Comparison of ENCODE assay signal across 13 cellular contexts in genomic region chr16:85563031-85563430, GRCh38. TPM values are rescaled to one million over a fixed set of nuclear protein-coding genes. Genes with fewer than 3 reads are reported as not detected.
A peak's percentile ranks its signal among the peaks of the same experiment; 100 is the strongest.
DNase-seq lines count a peak whose midpoint lies in the region; ATAC-seq and TF ChIP-seq lines count a peak whose summit lies in the region.
"Had no signal": no experiment of that assay in that cellular context is flagged by ENCODE, and none has a peak within 500 bp of the region (broad histone marks: within the 10 kb centered on the region; RNA-seq: fewer than 3 reads in every experiment).

No MANE protein-coding gene starts in this region.

- no peak for TF ChIP-seq RAD21 in liver (IDR thresholded peaks at IDR 0.05)

- peaks cover 94% of the 10 kb centered on the region for H4K20me1 ChIP-seq in DND-41 (ENCODE audit: insufficient read depth, low read length)

- no peak for ATAC-seq in DND-41 (ENCODE audit: insufficient read depth, low read depth)

- no peak overlapping the region for H2AFZ ChIP-seq in DND-41 (ENCODE audit: low read depth, low read length)

- no peaks in the 10 kb centered on the region for H3K27me3 ChIP-seq in DND-41 (ENCODE audit: insufficient read depth, low read length, poor library complexity)
- no peaks in the 10 kb centered on the region for H3K27me3 ChIP-seq in adrenal gland
- no peaks in the 10 kb centered on the region for H3K27me3 ChIP-seq in liver (ENCODE audit: control insufficient read depth in 4 of 4, insufficient read depth in 4 of 4, low read length in 3 of 4)
- no peaks in the 10 kb centered on the region for H3K27me3 ChIP-seq in skeletal muscle satellite cell (ENCODE audit: control insufficient read depth, insufficient read depth, low read length)

- H3K4me3 ChIP-seq in DND-41 (ENCODE audit: low read depth in 1 of 2, low read length in 2 of 2) (no peak overlapping the region), adrenal gland (no peak overlapping the region), liver (ENCODE audit: low read depth in 1 of 3, low read length in 3 of 3) (peak overlapping the region in 1 of 3 donors; percentile 25), skeletal muscle satellite cell (ENCODE audit: low read length) (no peak overlapping the region)

- H3K9me3 ChIP-seq in DND-41 (ENCODE audit: insufficient read depth, low read length, severe bottlenecking) (no peaks in the 10 kb centered on the region), adrenal gland (replicated peaks in 1 of 3) (no peaks in the 10 kb centered on the region), liver (ENCODE audit: control insufficient read depth in 4 of 4, low read length in 3 of 4) (no peaks in the 10 kb centered on the region), skeletal muscle satellite cell (replicated peaks; ENCODE audit: low read length) (no peaks in the 10 kb centered on the region)

- H3K36me3 ChIP-seq in DND-41 (ENCODE audit: insufficient read depth, low read length): peaks cover 46% of the 10 kb centered on the region
- no peaks in the 10 kb centered on the region for H3K36me3 ChIP-seq in adrenal gland (replicated peaks in 1 of 2)
- H3K36me3 ChIP-seq in liver (ENCODE audit: control insufficient read depth in 4 of 4, insufficient read depth in 3 of 4, low read depth in 1 of 4, low read length in 3 of 4): no peaks in the 10 kb centered on the region
- no peaks in the 10 kb centered on the region for H3K36me3 ChIP-seq in skeletal muscle satellite cell (ENCODE audit: insufficient read depth, low read length)

- H3K9ac ChIP-seq in DND-41 (ENCODE audit: low read depth, low read length): no peak overlapping the region
- peak overlapping the region in 1 of 2 donors; percentile 8 for H3K9ac ChIP-seq in liver (ENCODE audit: low read depth in 1 of 2, low read length in 2 of 2)
- H3K9ac ChIP-seq in skeletal muscle satellite cell (ENCODE audit: low read depth, low read length): peak overlapping the region; percentile 55

- peaks cover 42% of the 10 kb centered on the region for H3K4me1 ChIP-seq in DND-41 (ENCODE audit: insufficient read depth, low read length)
- H3K4me1 ChIP-seq in adrenal gland (replicated peaks in 1 of 2): peaks cover 10 to 49% of the 10 kb centered on the region in 2 donors
- H3K4me1 ChIP-seq in liver (ENCODE audit: control insufficient read depth in 4 of 4, insufficient read depth in 4 of 4, low read length in 3 of 4): peaks cover 24 to 92% (median 73%) of the 10 kb centered on the region in 4 donors
- peaks cover 24% of the 10 kb centered on the region for H3K4me1 ChIP-seq in skeletal muscle satellite cell (ENCODE audit: control insufficient read depth, insufficient read depth, low read length)

- no peak for TF ChIP-seq CTCF in DND-41 (IDR thresholded peaks at IDR 0.05; ENCODE audit: borderline replicate concordance, extremely low read depth, low read length, poor library complexity, severe bottlenecking)
- TF ChIP-seq CTCF in adrenal gland (IDR thresholded peaks at IDR 0.05): no peak
- TF ChIP-seq CTCF in liver (IDR thresholded peaks at IDR 0.05; ENCODE audit: low read depth, low read length, missing input control): no peak

- DNase-seq in DND-41 (no peak), adrenal gland (no peak), NCI-H446 treated with DMSO at 0.1 percent for 48 hours (lab: John Stamatoyannopoulos, UW) (no peak), DMS 273 (lab: John Stamatoyannopoulos, UW; ENCODE audit: unreplicated experiment) (no peak)
- DNase-seq in activated CD4-positive, CD25-positive, alpha-beta regulatory T cell (lab: John Stamatoyannopoulos, UW): no peak
- DNase-seq in stimulated activated CD4-positive, alpha-beta T cell treated with anti-CD3 and anti-CD28 coated beads, Interleukin-2, amount 100 ng/mL, for 48 hours: no peak
- DNase-seq: activated T-cell treated with anti-CD3 and anti-CD28 coated beads for 4 hours; anterior cingulate cortex; CD4-positive, CD25-positive, alpha-beta regulatory T cell; NCI-H1048; SIG-M5 had no signal

- intact Hi-C loops in adrenal gland (cut with DNase I): no loop called here

- TF ChIP-seq POLR2A in adrenal gland (IDR thresholded peaks at IDR 0.05): no peak

- no peak overlapping the region for H3K4me2 ChIP-seq in DND-41 (ENCODE audit: insufficient read depth, low read length)
- H3K4me2 ChIP-seq in skeletal muscle satellite cell (ENCODE audit: low read length): peak overlapping the region; percentile 66

- 71 to 77% (median 75%) methylated on average over 8 of the region's 8 CpGs for WGBS in adrenal gland, 4 donors
- WGBS in liver: 59% methylated on average over 8 of the region's 8 CpGs

- H3K79me2 ChIP-seq in DND-41 (ENCODE audit: insufficient read depth, low read length): peaks cover 99% of the 10 kb centered on the region

- H3K27ac ChIP-seq in DND-41 (ENCODE audit: low read length): peak overlapping the region; percentile 29
- peak overlapping the region in 3 of 5 donors; percentile 15 to 71 (median 68) for H3K27ac ChIP-seq in adrenal gland
- H3K27ac ChIP-seq in liver (ENCODE audit: low read depth in 1 of 2, low read length in 2 of 2): peak overlapping the region; percentile 84 to 93

TF ChIP-seq in liver, 16 proteins besides CTCF, POLR2A, EP300 and RAD21:
- no peak for TF ChIP-seq FOXA2 (IDR thresholded peaks at IDR 0.05)

RNA-seq across cellular contexts. Expression of gene GSE1, which starts 50.1 kb away (rescaled TPM):
- total RNA-seq in adrenal gland: 10 to 100 TPM; 57.1 to 99.9 (median 68.2) TPM
- polyA plus RNA-seq in adrenal gland: 10 to 100 TPM; 24.4 to 75.9 (median 25.8) TPM
- total RNA-seq in liver: 10 to 100 TPM; 35.9 to 37.7 TPM
- 10 to 100 TPM in 1 of 2 donors, 1 to 10 TPM in 1; 9.9 to 14.4 TPM for polyA plus RNA-seq in liver
- total RNA-seq in skeletal muscle satellite cell (2012; rRNA removed): 23.6 and 27.6 TPM in 2 replicates

Comparison
In these comparisons a context has a peak if more than half of its experiments do, and no peak if none do; other contexts are left out.
1. H3K27ac ChIP-seq: peak in every context shown above with its lines; median percentile 88 in liver; 68 in adrenal gland; 29 in DND-41.